In the genomic region with DNA sequence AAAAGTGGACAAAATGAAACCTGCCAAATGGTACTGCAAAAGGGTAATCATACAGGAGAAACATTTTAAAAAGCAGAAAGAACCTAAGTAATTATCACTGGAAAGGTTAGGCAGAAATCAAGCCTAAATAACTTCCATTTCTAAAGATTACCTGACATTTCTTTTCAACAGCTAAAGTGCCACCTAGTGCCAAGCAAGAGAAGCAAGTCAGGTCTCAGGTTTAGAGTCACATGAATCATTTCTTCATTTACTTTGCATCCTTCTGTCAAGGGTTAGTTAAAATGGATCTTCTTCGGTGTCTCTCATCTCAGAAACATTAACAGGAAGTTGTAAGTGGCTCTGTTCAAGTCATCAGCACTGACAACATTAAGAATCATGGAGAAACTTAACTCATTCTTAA, we compare ENCODE assay signal across 12 cellular contexts.
DNase-seq lines count a peak whose midpoint lies in the region; ATAC-seq and TF ChIP-seq lines count a peak whose summit lies in the region.
"Had no signal": no experiment of that assay in that cellular context is flagged by ENCODE, and none has a peak within 500 bp of the region (broad histone marks: within the 10 kb centered on the region; RNA-seq: fewer than 3 reads in every experiment).

No MANE protein-coding gene starts in this region.

- no peak overlapping the region for H3K9ac ChIP-seq in mammary epithelial cell (ENCODE audit: insufficient read depth, low read length)
- H3K9ac ChIP-seq in endodermal cell (ENCODE audit: extremely low read depth, low read length, poor library complexity, severe bottlenecking), result no peak overlapping the region
- H3K9ac ChIP-seq: BLaER1 treated with 17β-estradiol and CSF1 and Interleukin-3, amounts not matched to agents 10 nM and 100 nM had no signal

- in situ Hi-C loops in mammary epithelial cell (cut with MboI; ENCODE audit: low sequenced_read_pairs in 2 of 2), result no loop called here

- no peak overlapping the region for H3K4me3 ChIP-seq in mammary epithelial cell (replicated peaks in 1 of 3; ENCODE audit: insufficient read depth in 1 of 3, low read depth in 2 of 3, low read length in 3 of 3)
- no peak overlapping the region for H3K4me3 ChIP-seq in endodermal cell (ENCODE audit: low read length)
- H3K4me3 ChIP-seq in osteoblast (ENCODE audit: insufficient read depth, low read length), result no peak overlapping the region
- H3K4me3 ChIP-seq: BLaER1 treated with 17β-estradiol and CSF1 and Interleukin-3, amounts not matched to agents 10 nM and 100 nM; skin epidermis had no signal

- CTCF ChIA-PET in MCF 10A (lab: Yijun Ruan, JAX), result interaction anchor here (0.7 to 1.1 kb wide), 4 partner anchors 12 to 59 kb away, joined by 3 to 5 read pairs (median 3); no protein-coding TSS in a partner anchor
- CTCF ChIA-PET in mammary epithelial cell (lab: Charles Lee; ENCODE audit: low non-redundant PET), result no interaction called here

- no peaks in the 10 kb centered on the region for H3K36me3 ChIP-seq in mammary epithelial cell (ENCODE audit: insufficient read depth, low read length)
- no peaks in the 10 kb centered on the region for H3K36me3 ChIP-seq in endodermal cell (ENCODE audit: control insufficient read depth, insufficient read depth, low read length)
- no peaks in the 10 kb centered on the region for H3K36me3 ChIP-seq in osteoblast (ENCODE audit: insufficient read depth, low read length)
- H3K36me3 ChIP-seq: BLaER1 treated with 17β-estradiol and CSF1 and Interleukin-3, amounts not matched to agents 10 nM and 100 nM had no signal

- H3K27me3 Mint-ChIP-seq in MCF 10A (ENCODE audit: insufficient read depth, unreplicated experiment), result peaks cover 27% of the 10 kb centered on the region
- H3K27me3 Mint-ChIP-seq in endodermal cell (ENCODE audit: insufficient read depth), result peaks cover 1% of the 10 kb centered on the region
- H3K27me3 Mint-ChIP-seq in activated T-cell treated with anti-CD3 and anti-CD28 coated beads, Interleukin-2, amount 50 U/mL, for 4 hours (ENCODE audit: low read depth), result no peaks in the 10 kb centered on the region

- no peaks in the 10 kb centered on the region for H4K20me1 ChIP-seq in mammary epithelial cell (ENCODE audit: insufficient read depth, low read length)
- no peaks in the 10 kb centered on the region for H4K20me1 ChIP-seq in osteoblast (ENCODE audit: insufficient read depth, low read length)
- H4K20me1 ChIP-seq: BLaER1 treated with 17β-estradiol and CSF1 and Interleukin-3, amounts not matched to agents 10 nM and 100 nM had no signal

- POLR2A ChIA-PET in MCF 10A (lab: Yijun Ruan, JAX), result no interaction called here

- H3K27me3 ChIP-seq in mammary epithelial cell (ENCODE audit: insufficient read depth, low read length) (no peaks in the 10 kb centered on the region), endodermal cell (ENCODE audit: control insufficient read depth, insufficient read depth, low read length, poor library complexity, severe bottlenecking) (no peaks in the 10 kb centered on the region), osteoblast (ENCODE audit: insufficient read depth, low read length) (no peaks in the 10 kb centered on the region)
- H3K27me3 ChIP-seq: BLaER1 treated with 17β-estradiol and CSF1 and Interleukin-3, amounts not matched to agents 10 nM and 100 nM had no signal

- TF ChIP-seq CTCF in MCF 10A (IDR thresholded peaks at IDR 0.05; ENCODE audit: unreplicated experiment) (peak; percentile 23), mammary epithelial cell (conservative IDR thresholded peaks at IDR 0.05 in 1 of 2, IDR thresholded peaks at IDR 0.05 in 1 of 2; ENCODE audit: extremely low read depth in 1 of 2, insufficient read depth in 1 of 2, low read depth in 1 of 2, low read length in 2 of 2) (peak in 1 of 2 donors; percentile 39), endodermal cell (conservative IDR thresholded peaks at IDR 0.05) (peak; percentile 78), osteoblast (IDR thresholded peaks at IDR 0.05; ENCODE audit: extremely low read depth, low read depth, low read length) (no peak)

- dilution Hi-C loops in mammary epithelial cell (cut with HindIII; ENCODE audit: low sequenced_read_pairs), result no loop called here

- no peak for DNase-seq in MCF 10A (ENCODE audit: unreplicated experiment)
- DNase-seq in mammary epithelial cell, result no peak
- DNase-seq in NCI-H146 treated with DMSO at 0.1 percent for 48 hours (lab: John Stamatoyannopoulos, UW; ENCODE audit: unreplicated experiment), result peak; percentile 15
- DNase-seq in endodermal cell, result no peak
- DNase-seq in osteoblast (ENCODE audit: insufficient read length, low spot score, missing footprints), result no peak
- no peak for DNase-seq in stimulated activated effector memory CD8-positive, alpha-beta T cell treated with anti-CD3 and anti-CD28 coated beads, Interleukin-12 subunit alpha, Interleukin-12 subunit beta, amount 100 ng/mL, for 72 hours (ENCODE audit: low spot score in 2 of 2)
- no peak for DNase-seq in activated T-cell treated with anti-CD3 and anti-CD28 coated beads, Interleukin-2, amount 50 U/mL, for 4 hours
- DNase-seq: stimulated activated CD8-positive, alpha-beta memory T cell treated with anti-CD3 and anti-CD28 coated beads, Interleukin-4, amount 100 ng/mL, for 48 hours; T-helper 17 cell had no signal

- H3K36me3 Mint-ChIP-seq in MCF 10A (ENCODE audit: insufficient read depth, unreplicated experiment) (no peaks in the 10 kb centered on the region), endodermal cell (ENCODE audit: low read depth) (no peaks in the 10 kb centered on the region)
- no peaks in the 10 kb centered on the region for H3K36me3 Mint-ChIP-seq in stimulated activated effector memory CD8-positive, alpha-beta T cell treated with anti-CD3 and anti-CD28 coated beads, Interleukin-12 subunit alpha, Interleukin-12 subunit beta, amount 100 ng/mL, for 72 hours
- H3K36me3 Mint-ChIP-seq in activated T-cell treated with anti-CD3 and anti-CD28 coated beads, Interleukin-2, amount 50 U/mL, for 4 hours (ENCODE audit: insufficient read depth), result no peaks in the 10 kb centered on the region

- WGBS in mammary epithelial cell (ENCODE audit: low coverage, missing lambda C conversion rate), result 45% methylated on average over 1 of the region's 1 CpG
- 33 to 71% methylated on average over 1 of the region's 1 CpG for WGBS in endodermal cell (ENCODE audit: insufficient coverage in 1 of 2, insufficient read length in 1 of 2), 2 experiments

- peaks cover 9% of the 10 kb centered on the region for H3K9me3 ChIP-seq in mammary epithelial cell (replicated peaks; ENCODE audit: insufficient read depth, low read length)
- no peaks in the 10 kb centered on the region for H3K9me3 ChIP-seq in endodermal cell (ENCODE audit: control insufficient read depth, low read length)
- H3K9me3 ChIP-seq in osteoblast (ENCODE audit: low read depth, low read length), result no peaks in the 10 kb centered on the region
- H3K9me3 ChIP-seq: BLaER1 treated with 17β-estradiol and CSF1 and Interleukin-3, amounts not matched to agents 10 nM and 100 nM had no signal

- no peaks in the 10 kb centered on the region for H3K4me1 ChIP-seq in mammary epithelial cell (ENCODE audit: insufficient read depth, low read length)
- peaks cover 9% of the 10 kb centered on the region for H3K4me1 ChIP-seq in endodermal cell (ENCODE audit: control insufficient read depth, insufficient read depth, low read length)
- no peaks in the 10 kb centered on the region for H3K4me1 ChIP-seq in osteoblast (ENCODE audit: insufficient read depth, low read length)

- BruUV-seq in MCF 10A (replicated peaks; lab: Mats Ljungman, UMichigan) (no TSS peak), mammary epithelial cell (replicated peaks; lab: Mats Ljungman, UMichigan) (no TSS peak)

- no peak overlapping the region for H3K4me2 ChIP-seq in mammary epithelial cell (ENCODE audit: insufficient read depth, low read depth, low read length)
- H3K4me2 ChIP-seq in osteoblast (ENCODE audit: insufficient read depth, low read length), result no peak overlapping the region
- H3K4me2 ChIP-seq: BLaER1 treated with 17β-estradiol and CSF1 and Interleukin-3, amounts not matched to agents 10 nM and 100 nM had no signal

- H3K4me3 Mint-ChIP-seq in MCF 10A (ENCODE audit: unreplicated experiment), result no peak overlapping the region
- H3K4me3 Mint-ChIP-seq in endodermal cell, result no peak overlapping the region
- H3K4me3 Mint-ChIP-seq in stimulated activated effector memory CD8-positive, alpha-beta T cell treated with anti-CD3 and anti-CD28 coated beads, Interleukin-12 subunit alpha, Interleukin-12 subunit beta, amount 100 ng/mL, for 72 hours, result no peak overlapping the region
- H3K4me3 Mint-ChIP-seq in activated T-cell treated with anti-CD3 and anti-CD28 coated beads, Interleukin-2, amount 50 U/mL, for 4 hours, result no peak overlapping the region
- H3K4me3 Mint-ChIP-seq: T-helper 17 cell had no signal

- H2AFZ ChIP-seq in mammary epithelial cell (ENCODE audit: low read depth, low read length) (no peak overlapping the region), osteoblast (ENCODE audit: low read length) (no peak overlapping the region)

- H3K79me2 ChIP-seq in mammary epithelial cell (ENCODE audit: insufficient read depth, low read length) (no peaks in the 10 kb centered on the region), osteoblast (ENCODE audit: insufficient read depth, low read length) (no peaks in the 10 kb centered on the region)

- ATAC-seq in stimulated activated effector memory CD8-positive, alpha-beta T cell treated with anti-CD3 and anti-CD28 coated beads, Interleukin-12 subunit alpha, Interleukin-12 subunit beta, amount 100 ng/mL, for 72 hours, result no peak
- no peak for ATAC-seq in GM19023 (IDR thresholded peaks at IDR 0.05; ENCODE audit: unreplicated experiment)
- no peak for ATAC-seq in activated T-cell treated with anti-CD3 and anti-CD28 coated beads, Interleukin-2, amount 50 U/mL, for 4 hours
- ATAC-seq: T-helper 17 cell had no signal

- H3K27ac Mint-ChIP-seq in MCF 10A (ENCODE audit: low read depth, unreplicated experiment) (no peak overlapping the region), endodermal cell (no peak overlapping the region)
- no peak overlapping the region for H3K27ac Mint-ChIP-seq in stimulated activated effector memory CD8-positive, alpha-beta T cell treated with anti-CD3 and anti-CD28 coated beads, Interleukin-12 subunit alpha, Interleukin-12 subunit beta, amount 100 ng/mL, for 72 hours
- H3K27ac Mint-ChIP-seq: T-helper 17 cell had no signal

- H3K4me1 Mint-ChIP-seq in MCF 10A (ENCODE audit: insufficient read depth, unreplicated experiment) (no peaks in the 10 kb centered on the region), endodermal cell (peaks cover 18% of the 10 kb centered on the region)
- H3K4me1 Mint-ChIP-seq in stimulated activated effector memory CD8-positive, alpha-beta T cell treated with anti-CD3 and anti-CD28 coated beads, Interleukin-12 subunit alpha, Interleukin-12 subunit beta, amount 100 ng/mL, for 72 hours, result no peaks in the 10 kb centered on the region
- peaks cover 4% of the 10 kb centered on the region for H3K4me1 Mint-ChIP-seq in activated T-cell treated with anti-CD3 and anti-CD28 coated beads, Interleukin-2, amount 50 U/mL, for 4 hours (ENCODE audit: low read depth)

- no peaks in the 10 kb centered on the region for H3K9me3 Mint-ChIP-seq in MCF 10A (ENCODE audit: unreplicated experiment)
- no peaks in the 10 kb centered on the region for H3K9me3 Mint-ChIP-seq in endodermal cell
- H3K9me3 Mint-ChIP-seq in stimulated activated effector memory CD8-positive, alpha-beta T cell treated with anti-CD3 and anti-CD28 coated beads, Interleukin-12 subunit alpha, Interleukin-12 subunit beta, amount 100 ng/mL, for 72 hours, result no peaks in the 10 kb centered on the region
- no peaks in the 10 kb centered on the region for H3K9me3 Mint-ChIP-seq in activated T-cell treated with anti-CD3 and anti-CD28 coated beads, Interleukin-2, amount 50 U/mL, for 4 hours

- H3K27ac ChIP-seq in mammary epithelial cell (ENCODE audit: insufficient read depth, low read depth, low read length) (no peak overlapping the region), endodermal cell (ENCODE audit: low read depth, low read length) (no peak overlapping the region), osteoblast (ENCODE audit: low read depth, low read length) (no peak overlapping the region)
- H3K27ac ChIP-seq: BLaER1 treated with 17β-estradiol and CSF1 and Interleukin-3, amounts not matched to agents 10 nM and 100 nM; skin epidermis had no signal

- intact Hi-C loops in MCF 10A (cut with micrococcal nuclease) (loop anchor here (1.0 kb wide), 1 partner anchor 33 kb away; no protein-coding TSS in a partner anchor), mammary epithelial cell (cut with micrococcal nuclease) (loop anchor here (1.0 kb wide), 1 partner anchor 33 kb away; no protein-coding TSS in a partner anchor)
